In the genomic region with DNA sequence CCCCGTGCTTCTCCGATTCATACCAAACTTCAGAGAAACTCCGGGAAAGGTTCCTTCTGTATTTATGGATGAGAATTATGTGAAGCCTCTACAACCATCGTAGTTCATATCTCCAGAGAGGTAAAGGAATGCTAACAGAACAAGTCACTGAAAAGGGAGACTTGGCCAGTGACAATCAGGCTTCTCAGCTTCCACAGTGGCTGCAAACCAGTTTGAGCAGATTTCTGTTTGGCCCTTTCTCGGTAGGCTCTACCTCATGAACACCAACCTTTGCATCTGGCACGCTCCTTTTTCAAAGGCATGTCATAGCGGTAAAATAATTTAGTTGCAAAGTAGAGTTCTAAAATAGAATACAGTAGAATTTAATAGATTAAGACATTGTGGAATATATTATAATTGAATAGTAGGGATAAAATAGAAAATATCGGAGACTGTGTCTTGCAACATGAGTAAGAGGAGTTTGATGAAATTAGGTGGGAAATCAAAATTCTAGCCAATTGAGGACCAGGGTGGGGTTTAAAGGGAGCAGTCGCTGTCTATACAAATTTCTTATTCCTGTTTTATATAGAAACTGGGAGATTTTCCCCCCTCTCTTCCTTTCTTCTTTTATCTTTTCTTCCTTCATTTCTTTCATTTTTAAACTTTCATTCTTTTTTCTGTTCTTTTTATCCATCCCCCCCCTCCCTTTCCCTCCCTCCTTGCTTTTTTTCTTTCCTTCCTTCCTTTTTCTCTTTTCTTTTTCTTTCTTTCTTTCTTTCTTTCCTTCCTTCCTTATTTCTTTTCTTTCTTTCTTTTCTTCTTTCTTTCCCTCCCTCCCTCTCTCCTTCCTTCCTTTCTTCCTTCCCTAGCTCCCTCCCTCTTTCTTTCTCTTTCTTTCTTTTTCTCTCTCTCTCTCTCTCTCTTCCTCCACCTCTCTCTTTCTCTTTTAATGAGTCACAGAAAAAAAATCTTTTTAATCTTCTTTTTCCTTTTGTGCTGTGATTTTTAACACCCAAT, we compare ENCODE assay signal across 1 cellular context.
TF ChIP-seq lines count a peak whose summit lies in the region.

No MANE protein-coding gene starts in this region.

TF ChIP-seq in IMR-90, 13 proteins besides CTCF, POLR2A, EP300 and RAD21:
- TF ChIP-seq MXI1 (IDR thresholded peaks at IDR 0.05; ENCODE audit: borderline replicate concordance, low read depth, low read length) (no peak), MAZ (IDR thresholded peaks at IDR 0.05; ENCODE audit: borderline replicate concordance, low read depth, low read length) (no peak), NFE2L2 (IDR thresholded peaks at IDR 0.05; ENCODE audit: low read depth, low read length) (no peak), FOS (IDR thresholded peaks at IDR 0.05; ENCODE audit: low read depth, low read length) (0 out of 2 replicates have a peak, but pooled peaks have one; percentile 0)
- TF ChIP-seq, protein P1, sequence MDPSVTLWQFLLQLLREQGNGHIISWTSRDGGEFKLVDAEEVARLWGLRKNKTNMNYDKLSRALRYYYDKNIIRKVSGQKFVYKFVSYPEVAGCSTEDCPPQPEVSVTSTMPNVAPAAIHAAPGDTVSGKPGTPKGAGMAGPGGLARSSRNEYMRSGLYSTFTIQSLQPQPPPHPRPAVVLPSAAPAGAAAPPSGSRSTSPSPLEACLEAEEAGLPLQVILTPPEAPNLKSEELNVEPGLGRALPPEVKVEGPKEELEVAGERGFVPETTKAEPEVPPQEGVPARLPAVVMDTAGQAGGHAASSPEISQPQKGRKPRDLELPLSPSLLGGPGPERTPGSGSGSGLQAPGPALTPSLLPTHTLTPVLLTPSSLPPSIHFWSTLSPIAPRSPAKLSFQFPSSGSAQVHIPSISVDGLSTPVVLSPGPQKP (IDR thresholded peaks at IDR 0.05; ENCODE audit: borderline replicate concordance, low read depth, low read length) = no peak
